1 cellular context compared by ENCODE assay signal in the genomic region with DNA sequence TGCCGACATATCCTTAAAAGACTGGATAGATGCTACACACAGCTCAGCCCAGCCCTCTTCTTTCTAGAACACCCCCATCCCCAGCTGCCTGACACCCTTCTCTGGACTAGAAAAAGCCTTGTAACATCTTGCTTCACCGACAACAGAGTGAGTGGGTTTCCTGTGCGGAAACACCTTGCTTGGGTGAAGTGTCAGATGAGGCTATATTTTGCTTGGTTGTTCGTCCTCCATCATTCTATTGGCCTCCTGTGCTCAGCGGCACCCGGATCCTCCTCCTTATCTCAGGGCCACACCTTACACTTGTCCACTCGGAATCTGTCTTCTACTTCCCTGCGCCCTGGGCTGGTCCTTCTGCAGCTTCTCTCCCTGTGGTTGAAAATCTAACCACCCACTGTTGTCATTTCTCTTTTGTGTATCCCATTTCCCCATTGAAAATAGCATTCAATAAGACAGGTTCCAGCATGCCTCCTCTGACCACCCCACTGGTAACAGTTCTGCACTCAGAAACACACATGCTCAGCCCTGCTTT.
TF ChIP-seq lines count a peak whose summit lies in the region.

No MANE protein-coding gene starts in this region.

TF ChIP-seq in K562, 482 proteins besides CTCF, POLR2A, EP300 and RAD21 (continued from another document and continues in another):
- TF ChIP-seq, protein P1, sequence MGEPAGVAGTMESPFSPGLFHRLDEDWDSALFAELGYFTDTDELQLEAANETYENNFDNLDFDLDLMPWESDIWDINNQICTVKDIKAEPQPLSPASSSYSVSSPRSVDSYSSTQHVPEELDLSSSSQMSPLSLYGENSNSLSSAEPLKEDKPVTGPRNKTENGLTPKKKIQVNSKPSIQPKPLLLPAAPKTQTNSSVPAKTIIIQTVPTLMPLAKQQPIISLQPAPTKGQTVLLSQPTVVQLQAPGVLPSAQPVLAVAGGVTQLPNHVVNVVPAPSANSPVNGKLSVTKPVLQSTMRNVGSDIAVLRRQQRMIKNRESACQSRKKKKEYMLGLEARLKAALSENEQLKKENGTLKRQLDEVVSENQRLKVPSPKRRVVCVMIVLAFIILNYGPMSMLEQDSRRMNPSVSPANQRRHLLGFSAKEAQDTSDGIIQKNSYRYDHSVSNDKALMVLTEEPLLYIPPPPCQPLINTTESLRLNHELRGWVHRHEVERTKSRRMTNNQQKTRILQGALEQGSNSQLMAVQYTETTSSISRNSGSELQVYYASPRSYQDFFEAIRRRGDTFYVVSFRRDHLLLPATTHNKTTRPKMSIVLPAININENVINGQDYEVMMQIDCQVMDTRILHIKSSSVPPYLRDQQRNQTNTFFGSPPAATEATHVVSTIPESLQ (CRISPR knock-in tag; IDR thresholded peaks at IDR 0.05): no peak
- TF ChIP-seq ESRRA (IDR thresholded peaks at IDR 0.05; ENCODE audit: borderline replicate concordance, low read depth) (peak; percentile 40; the same call in 1 of the 2 replicates), BCL6 (CRISPR knock-in tag; IDR thresholded peaks at IDR 0.05) (no peak), NCOA1 (IDR thresholded peaks at IDR 0.05; ENCODE audit: low read depth) (peak; percentile 46; the same call in 1 of the 2 replicates), ZFX (CRISPR knock-in tag; IDR thresholded peaks at IDR 0.05) (no peak), CBFA2T3 (IDR thresholded peaks at IDR 0.05) (peak; percentile 93), ZBTB8A (IDR thresholded peaks at IDR 0.05; ENCODE audit: partially characterized antibody) (no peak), BDP1 (IDR thresholded peaks at IDR 0.05; ENCODE audit: insufficient read depth, insufficient read length) (no peak), XRCC5 (IDR thresholded peaks at IDR 0.05; ENCODE audit: low read depth, low read length) (no peak), MEIS2 (IDR thresholded peaks at IDR 0.05; ENCODE audit: partially characterized antibody) (peak; percentile 94), NBN (IDR thresholded peaks at IDR 0.05; ENCODE audit: low read depth) (peak; percentile 60; the same call in 1 of the 2 replicates), ZNF764 (CRISPR knock-in tag; IDR thresholded peaks at IDR 0.05; ENCODE audit: low read depth) (no peak), ATF7 (IDR thresholded peaks at IDR 0.05) (peak; percentile 48; the same call in 1 of the 2 replicates), KLF1 (tag; IDR thresholded peaks at IDR 0.05) (no peak), RFX5 (IDR thresholded peaks at IDR 0.05; ENCODE audit: low read depth, low read length) (no peak), CREM (IDR thresholded peaks at IDR 0.05; ENCODE audit: low read depth) (peak; percentile 42; the same call in 1 of the 2 replicates), RFX1 (IDR thresholded peaks at IDR 0.05) (no peak), DNMT1 (IDR thresholded peaks at IDR 0.05) (no peak), CXXC5 (CRISPR knock-in tag; IDR thresholded peaks at IDR 0.05) (peak; percentile 74), FIP1L1 (IDR thresholded peaks at IDR 0.05; ENCODE audit: low read depth, low read length, poor library complexity, severe bottlenecking) (no peak), ETS2 (tag; IDR thresholded peaks at IDR 0.05; ENCODE audit: borderline replicate concordance, poor library complexity, severe bottlenecking) (no peak), DACH1 (IDR thresholded peaks at IDR 0.05; ENCODE audit: partially characterized antibody) (no peak), NEUROD1 (IDR thresholded peaks at IDR 0.05; ENCODE audit: borderline replicate concordance, low read depth, low read length, partially characterized antibody) (no peak), KDM1A (IDR thresholded peaks at IDR 0.05) (peak; percentile 87 to 89), ZNF133 (CRISPR knock-in tag; IDR thresholded peaks at IDR 0.05) (no peak), SOX6 (IDR thresholded peaks at IDR 0.05) (peak; percentile 77), ZSCAN32 (CRISPR knock-in tag; IDR thresholded peaks at IDR 0.05) (no peak), RNF2 (IDR thresholded peaks at IDR 0.05) (no peak), HCFC1 (IDR thresholded peaks at IDR 0.05; ENCODE audit: low read depth, low read length) (no peak), FOS (IDR thresholded peaks at IDR 0.05; ENCODE audit: extremely low read depth, insufficient read length) (no peak), KAT2B (IDR thresholded peaks at IDR 0.05; ENCODE audit: low read depth, low read length) (no peak), RCOR1 (IDR thresholded peaks at IDR 0.05; ENCODE audit: borderline replicate concordance in 1 of 2, low read depth in 2 of 2, low read length in 2 of 2) (peak; percentile 76 to 99), OTX1 (CRISPR knock-in tag; IDR thresholded peaks at IDR 0.05) (no peak), ZNF785 (CRISPR knock-in tag; IDR thresholded peaks at IDR 0.05) (no peak), RBM14 (IDR thresholded peaks at IDR 0.05; ENCODE audit: borderline replicate concordance, insufficient read depth, low read depth, low read length) (no peak), NRF1 (conservative IDR thresholded peaks at IDR 0.05 in 1 of 2, IDR thresholded peaks at IDR 0.05 in 1 of 2) (peak; percentile 35 to 43; a peak in 3 of 4 replicates), ZNF124 (CRISPR knock-in tag; IDR thresholded peaks at IDR 0.05) (no peak), ZNF77 (CRISPR knock-in tag; IDR thresholded peaks at IDR 0.05) (no peak), ZNF436 (CRISPR knock-in tag; IDR thresholded peaks at IDR 0.05) (no peak), HSF4 (CRISPR knock-in tag; IDR thresholded peaks at IDR 0.05; ENCODE audit: borderline replicate concordance) (no peak), ARNT (IDR thresholded peaks at IDR 0.05) (peak in 1 of 2 experiments; percentile 73; a peak in 2 of 4 replicates)
- TF ChIP-seq, protein P2, sequence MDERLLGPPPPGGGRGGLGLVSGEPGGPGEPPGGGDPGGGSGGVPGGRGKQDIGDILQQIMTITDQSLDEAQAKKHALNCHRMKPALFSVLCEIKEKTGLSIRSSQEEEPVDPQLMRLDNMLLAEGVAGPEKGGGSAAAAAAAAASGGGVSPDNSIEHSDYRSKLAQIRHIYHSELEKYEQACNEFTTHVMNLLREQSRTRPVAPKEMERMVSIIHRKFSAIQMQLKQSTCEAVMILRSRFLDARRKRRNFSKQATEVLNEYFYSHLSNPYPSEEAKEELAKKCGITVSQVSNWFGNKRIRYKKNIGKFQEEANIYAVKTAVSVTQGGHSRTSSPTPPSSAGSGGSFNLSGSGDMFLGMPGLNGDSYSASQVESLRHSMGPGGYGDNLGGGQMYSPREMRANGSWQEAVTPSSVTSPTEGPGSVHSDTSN (CRISPR knock-in tag; IDR thresholded peaks at IDR 0.05; ENCODE audit: low read depth): no peak
- TF ChIP-seq, protein P2 (tag; conservative IDR thresholded peaks at IDR 0.05; ENCODE audit: low read depth): peak; percentile 53; the same call in 1 of the 2 replicates
- TF ChIP-seq, protein P3, sequence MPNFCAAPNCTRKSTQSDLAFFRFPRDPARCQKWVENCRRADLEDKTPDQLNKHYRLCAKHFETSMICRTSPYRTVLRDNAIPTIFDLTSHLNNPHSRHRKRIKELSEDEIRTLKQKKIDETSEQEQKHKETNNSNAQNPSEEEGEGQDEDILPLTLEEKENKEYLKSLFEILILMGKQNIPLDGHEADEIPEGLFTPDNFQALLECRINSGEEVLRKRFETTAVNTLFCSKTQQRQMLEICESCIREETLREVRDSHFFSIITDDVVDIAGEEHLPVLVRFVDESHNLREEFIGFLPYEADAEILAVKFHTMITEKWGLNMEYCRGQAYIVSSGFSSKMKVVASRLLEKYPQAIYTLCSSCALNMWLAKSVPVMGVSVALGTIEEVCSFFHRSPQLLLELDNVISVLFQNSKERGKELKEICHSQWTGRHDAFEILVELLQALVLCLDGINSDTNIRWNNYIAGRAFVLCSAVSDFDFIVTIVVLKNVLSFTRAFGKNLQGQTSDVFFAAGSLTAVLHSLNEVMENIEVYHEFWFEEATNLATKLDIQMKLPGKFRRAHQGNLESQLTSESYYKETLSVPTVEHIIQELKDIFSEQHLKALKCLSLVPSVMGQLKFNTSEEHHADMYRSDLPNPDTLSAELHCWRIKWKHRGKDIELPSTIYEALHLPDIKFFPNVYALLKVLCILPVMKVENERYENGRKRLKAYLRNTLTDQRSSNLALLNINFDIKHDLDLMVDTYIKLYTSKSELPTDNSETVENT (CRISPR knock-in tag; IDR thresholded peaks at IDR 0.05): no peak
- TF ChIP-seq, protein P4, sequence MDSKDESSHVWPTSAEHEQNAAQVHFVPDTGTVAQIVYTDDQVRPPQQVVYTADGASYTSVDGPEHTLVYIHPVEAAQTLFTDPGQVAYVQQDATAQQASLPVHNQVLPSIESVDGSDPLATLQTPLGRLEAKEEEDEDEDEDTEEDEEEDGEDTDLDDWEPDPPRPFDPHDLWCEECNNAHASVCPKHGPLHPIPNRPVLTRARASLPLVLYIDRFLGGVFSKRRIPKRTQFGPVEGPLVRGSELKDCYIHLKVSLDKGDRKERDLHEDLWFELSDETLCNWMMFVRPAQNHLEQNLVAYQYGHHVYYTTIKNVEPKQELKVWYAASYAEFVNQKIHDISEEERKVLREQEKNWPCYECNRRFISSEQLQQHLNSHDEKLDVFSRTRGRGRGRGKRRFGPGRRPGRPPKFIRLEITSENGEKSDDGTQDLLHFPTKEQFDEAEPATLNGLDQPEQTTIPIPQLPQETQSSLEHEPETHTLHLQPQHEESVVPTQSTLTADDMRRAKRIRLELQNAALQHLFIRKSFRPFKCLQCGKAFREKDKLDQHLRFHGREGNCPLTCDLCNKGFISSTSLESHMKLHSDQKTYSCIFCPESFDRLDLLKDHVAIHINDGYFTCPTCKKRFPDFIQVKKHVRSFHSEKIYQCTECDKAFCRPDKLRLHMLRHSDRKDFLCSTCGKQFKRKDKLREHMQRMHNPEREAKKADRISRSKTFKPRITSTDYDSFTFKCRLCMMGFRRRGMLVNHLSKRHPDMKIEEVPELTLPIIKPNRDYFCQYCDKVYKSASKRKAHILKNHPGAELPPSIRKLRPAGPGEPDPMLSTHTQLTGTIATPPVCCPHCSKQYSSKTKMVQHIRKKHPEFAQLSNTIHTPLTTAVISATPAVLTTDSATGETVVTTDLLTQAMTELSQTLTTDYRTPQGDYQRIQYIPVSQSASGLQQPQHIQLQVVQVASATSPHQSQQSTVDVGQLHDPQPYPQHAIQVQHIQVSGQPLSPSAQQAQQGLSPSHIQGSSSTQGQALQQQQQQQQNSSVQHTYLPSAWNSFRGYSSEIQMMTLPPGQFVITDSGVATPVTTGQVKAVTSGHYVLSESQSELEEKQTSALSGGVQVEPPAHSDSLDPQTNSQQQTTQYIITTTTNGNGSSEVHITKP (IDR thresholded peaks at IDR 0.05; ENCODE audit: partially characterized antibody): peak; percentile 82
- TF ChIP-seq, protein P5, sequence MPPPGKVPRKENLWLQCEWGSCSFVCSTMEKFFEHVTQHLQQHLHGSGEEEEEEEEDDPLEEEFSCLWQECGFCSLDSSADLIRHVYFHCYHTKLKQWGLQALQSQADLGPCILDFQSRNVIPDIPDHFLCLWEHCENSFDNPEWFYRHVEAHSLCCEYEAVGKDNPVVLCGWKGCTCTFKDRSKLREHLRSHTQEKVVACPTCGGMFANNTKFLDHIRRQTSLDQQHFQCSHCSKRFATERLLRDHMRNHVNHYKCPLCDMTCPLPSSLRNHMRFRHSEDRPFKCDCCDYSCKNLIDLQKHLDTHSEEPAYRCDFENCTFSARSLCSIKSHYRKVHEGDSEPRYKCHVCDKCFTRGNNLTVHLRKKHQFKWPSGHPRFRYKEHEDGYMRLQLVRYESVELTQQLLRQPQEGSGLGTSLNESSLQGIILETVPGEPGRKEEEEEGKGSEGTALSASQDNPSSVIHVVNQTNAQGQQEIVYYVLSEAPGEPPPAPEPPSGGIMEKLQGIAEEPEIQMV (tag; conservative IDR thresholded peaks at IDR 0.05; ENCODE audit: low read depth): no peak
- TF ChIP-seq, protein P6, sequence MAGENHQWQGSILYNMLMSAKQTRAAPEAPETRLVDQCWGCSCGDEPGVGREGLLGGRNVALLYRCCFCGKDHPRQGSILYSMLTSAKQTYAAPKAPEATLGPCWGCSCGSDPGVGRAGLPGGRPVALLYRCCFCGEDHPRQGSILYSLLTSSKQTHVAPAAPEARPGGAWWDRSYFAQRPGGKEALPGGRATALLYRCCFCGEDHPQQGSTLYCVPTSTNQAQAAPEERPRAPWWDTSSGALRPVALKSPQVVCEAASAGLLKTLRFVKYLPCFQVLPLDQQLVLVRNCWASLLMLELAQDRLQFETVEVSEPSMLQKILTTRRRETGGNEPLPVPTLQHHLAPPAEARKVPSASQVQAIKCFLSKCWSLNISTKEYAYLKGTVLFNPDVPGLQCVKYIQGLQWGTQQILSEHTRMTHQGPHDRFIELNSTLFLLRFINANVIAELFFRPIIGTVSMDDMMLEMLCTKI (IDR thresholded peaks at IDR 0.05; ENCODE audit: partially characterized antibody): no peak
- TF ChIP-seq, protein P7, sequence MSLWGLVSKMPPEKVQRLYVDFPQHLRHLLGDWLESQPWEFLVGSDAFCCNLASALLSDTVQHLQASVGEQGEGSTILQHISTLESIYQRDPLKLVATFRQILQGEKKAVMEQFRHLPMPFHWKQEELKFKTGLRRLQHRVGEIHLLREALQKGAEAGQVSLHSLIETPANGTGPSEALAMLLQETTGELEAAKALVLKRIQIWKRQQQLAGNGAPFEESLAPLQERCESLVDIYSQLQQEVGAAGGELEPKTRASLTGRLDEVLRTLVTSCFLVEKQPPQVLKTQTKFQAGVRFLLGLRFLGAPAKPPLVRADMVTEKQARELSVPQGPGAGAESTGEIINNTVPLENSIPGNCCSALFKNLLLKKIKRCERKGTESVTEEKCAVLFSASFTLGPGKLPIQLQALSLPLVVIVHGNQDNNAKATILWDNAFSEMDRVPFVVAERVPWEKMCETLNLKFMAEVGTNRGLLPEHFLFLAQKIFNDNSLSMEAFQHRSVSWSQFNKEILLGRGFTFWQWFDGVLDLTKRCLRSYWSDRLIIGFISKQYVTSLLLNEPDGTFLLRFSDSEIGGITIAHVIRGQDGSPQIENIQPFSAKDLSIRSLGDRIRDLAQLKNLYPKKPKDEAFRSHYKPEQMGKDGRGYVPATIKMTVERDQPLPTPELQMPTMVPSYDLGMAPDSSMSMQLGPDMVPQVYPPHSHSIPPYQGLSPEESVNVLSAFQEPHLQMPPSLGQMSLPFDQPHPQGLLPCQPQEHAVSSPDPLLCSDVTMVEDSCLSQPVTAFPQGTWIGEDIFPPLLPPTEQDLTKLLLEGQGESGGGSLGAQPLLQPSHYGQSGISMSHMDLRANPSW (CRISPR knock-in tag; IDR thresholded peaks at IDR 0.05): no peak
